1 cellular context compared by ENCODE assay signal in genomic region chr20:22223251-22223650, GRCh38.
TF ChIP-seq lines count a peak whose summit lies in the region.

No MANE protein-coding gene starts in this region.

TF ChIP-seq in GM23338, 12 proteins besides CTCF, POLR2A, EP300 and RAD21 (continued from another document):
- TF ChIP-seq REST (IDR thresholded peaks at IDR 0.05; ENCODE audit: unreplicated experiment): no peak
- no peak for TF ChIP-seq JUNB (IDR thresholded peaks at IDR 0.05; ENCODE audit: unreplicated experiment)
- no peak for TF ChIP-seq EZH2phosphoT487 (IDR thresholded peaks at IDR 0.05; ENCODE audit: unreplicated experiment)
- TF ChIP-seq STAT1 (IDR thresholded peaks at IDR 0.05; ENCODE audit: unreplicated experiment): no peak
